ENCODE assay signal across 27 cellular contexts in genomic region chr14:69600304-69600891, GRCh38. TPM values are rescaled to one million over a fixed set of nuclear protein-coding genes. Genes with fewer than 3 reads are reported as not detected.
"Had no signal": no experiment of that assay in that cellular context is flagged by ENCODE, and none has a peak within 500 bp of the region (broad histone marks: within the 10 kb centered on the region; RNA-seq: fewer than 3 reads in every experiment).

No MANE protein-coding gene starts in this region.

- H3K4me3 ChIP-seq: cardiac muscle cell, Peyer's patch had no signal

- H3K27ac ChIP-seq: brain microvascular endothelial cell, cardiac muscle cell, Peyer's patch, RWPE1, VCaP had no signal

- ATAC-seq: activated CD4-positive, alpha-beta T cell treated with anti-CD3 and anti-CD28 coated beads for 36 hours; activated T-cell treated with anti-CD3 and anti-CD28 coated beads, Interleukin-2, amount 50 U/mL, for 72 hours; T-cell had no signal

- H3K4me3 Mint-ChIP-seq: activated CD4-positive, alpha-beta memory T cell treated with anti-CD3 and anti-CD28 coated beads, Interleukin-2, amount 10 ng/mL, durations not matched to agents 7 days and 5 days; activated CD4-positive, alpha-beta T cell treated with anti-CD3 and anti-CD28 coated beads for 36 hours; activated naive CD4-positive, alpha-beta T cell treated with anti-CD3 and anti-CD28 coated beads, Interleukin-2, amount 10 ng/mL, durations not matched to agents 7 days and 5 days; activated naive CD8-positive, alpha-beta T cell treated with anti-CD3 and anti-CD28 coated beads for 36 hours; activated T-cell treated with anti-CD3 and anti-CD28 coated beads, Interleukin-2, amount 50 U/mL, for 72 hours; T-cell had no signal

- H3K9me3 ChIP-seq: Peyer's patch had no signal

- H3K4me1 Mint-ChIP-seq: activated naive CD8-positive, alpha-beta T cell treated with anti-CD3 and anti-CD28 coated beads for 36 hours; T-cell had no signal

- DNase-seq: activated CD4-positive, alpha-beta memory T cell treated with anti-CD3 and anti-CD28 coated beads, Interleukin-2, amount 10 ng/mL, durations not matched to agents 7 days and 5 days; activated CD4-positive, alpha-beta T cell treated with anti-CD3 and anti-CD28 coated beads for 36 hours; activated CD4-positive, alpha-beta T cell treated with anti-CD3 and anti-CD28 coated beads, Interleukin-2, amount 50 U/mL, for 1 hour; activated gamma-delta T cell treated with Interleukin-2 at 50 U/mL for 16 hours; activated naive CD4-positive, alpha-beta T cell treated with anti-CD3 and anti-CD28 coated beads, Interleukin-2, amount 10 ng/mL, durations not matched to agents 7 days and 5 days; activated naive CD8-positive, alpha-beta T cell treated with anti-CD3 and anti-CD28 coated beads for 36 hours; activated T-cell treated with anti-CD3 and anti-CD28 coated beads, Interleukin-2, amount 50 U/mL, for 72 hours; brain microvascular endothelial cell; NCI-H1092; NCI-H1417; NCI-H2029; NCI-H2107; NCI-H2171 treated with DMSO at 0.1 percent for 48 hours; NCI-H226; NCI-H526; NCI-H774; OCI-M1; Peyer's patch; SHP77; T-cell had no signal

- H3K9me3 Mint-ChIP-seq: activated CD4-positive, alpha-beta memory T cell treated with anti-CD3 and anti-CD28 coated beads, Interleukin-2, amount 10 ng/mL, durations not matched to agents 7 days and 5 days; activated naive CD4-positive, alpha-beta T cell treated with anti-CD3 and anti-CD28 coated beads, Interleukin-2, amount 10 ng/mL, durations not matched to agents 7 days and 5 days; activated naive CD8-positive, alpha-beta T cell treated with anti-CD3 and anti-CD28 coated beads for 36 hours; activated T-cell treated with anti-CD3 and anti-CD28 coated beads, Interleukin-2, amount 50 U/mL, for 72 hours; activated T-helper 2 cell treated with anti-CD3 and anti-CD28 coated beads, Interferon-gamma antibody, Interleukin-2, Interleukin-4, amounts not matched to agents 10 μg/mL and 5 μg/mL and 100 μg/mL, durations not matched to agents 14 hours and 24 hours and 36 hours; T-cell had no signal

- H3K36me3 ChIP-seq: brain microvascular endothelial cell, cardiac muscle cell, Peyer's patch had no signal

- H3K36me3 Mint-ChIP-seq: activated naive CD4-positive, alpha-beta T cell treated with anti-CD3 and anti-CD28 coated beads, Interleukin-2, amount 10 ng/mL, durations not matched to agents 7 days and 5 days; activated naive CD8-positive, alpha-beta T cell treated with anti-CD3 and anti-CD28 coated beads for 36 hours; T-cell had no signal

- H3K27me3 Mint-ChIP-seq: activated CD4-positive, alpha-beta memory T cell treated with anti-CD3 and anti-CD28 coated beads, Interleukin-2, amount 10 ng/mL, durations not matched to agents 7 days and 5 days; activated CD4-positive, alpha-beta T cell treated with anti-CD3 and anti-CD28 coated beads for 36 hours; activated naive CD8-positive, alpha-beta T cell treated with anti-CD3 and anti-CD28 coated beads for 36 hours; T-cell had no signal

- H3K27me3 ChIP-seq: brain microvascular endothelial cell, cardiac muscle cell, Peyer's patch had no signal

- H3K27ac Mint-ChIP-seq: activated CD4-positive, alpha-beta memory T cell treated with anti-CD3 and anti-CD28 coated beads, Interleukin-2, amount 10 ng/mL, durations not matched to agents 7 days and 5 days; activated CD4-positive, alpha-beta T cell treated with anti-CD3 and anti-CD28 coated beads for 36 hours; activated naive CD4-positive, alpha-beta T cell treated with anti-CD3 and anti-CD28 coated beads, Interleukin-2, amount 10 ng/mL, durations not matched to agents 7 days and 5 days; activated naive CD8-positive, alpha-beta T cell treated with anti-CD3 and anti-CD28 coated beads for 36 hours; activated T-cell treated with anti-CD3 and anti-CD28 coated beads, Interleukin-2, amount 50 U/mL, for 72 hours; activated T-helper 2 cell treated with anti-CD3 and anti-CD28 coated beads, Interferon-gamma antibody, Interleukin-2, Interleukin-4, amounts not matched to agents 10 μg/mL and 5 μg/mL and 100 μg/mL, durations not matched to agents 14 hours and 24 hours and 36 hours; T-cell had no signal

RNA-seq across cellular contexts. Expression of gene CCDC177, which starts 25.7 kb away (rescaled TPM):
- total RNA-seq: activated CD4-positive, alpha-beta memory T cell treated with anti-CD3 and anti-CD28 coated beads, Interleukin-2, amount 10 ng/mL, durations not matched to agents 7 days and 5 days; activated CD4-positive, alpha-beta T cell treated with anti-CD3 and anti-CD28 coated beads for 36 hours; activated naive CD8-positive, alpha-beta T cell treated with anti-CD3 and anti-CD28 coated beads for 36 hours; activated T-cell treated with anti-CD3 and anti-CD28 coated beads, Interleukin-2, amount 50 U/mL, for 72 hours; activated T-helper 2 cell treated with anti-CD3 and anti-CD28 coated beads, Interferon-gamma antibody, Interleukin-2, Interleukin-4, amounts not matched to agents 10 μg/mL and 5 μg/mL and 100 μg/mL, durations not matched to agents 14 hours and 24 hours and 36 hours; cardiac muscle cell; MCF 10A; NCI-H460; Peyer's patch; T-cell; T-helper 2 cell treated with Interferon-gamma antibody and Interleukin-4, amounts not matched to agents 100 ng/mL and 5 ng/mL, for 36 hours had no signal
- polyA plus RNA-seq: cardiac muscle cell had no signal
